Comparison of ENCODE assay signal across 21 cellular contexts in the genomic region with DNA sequence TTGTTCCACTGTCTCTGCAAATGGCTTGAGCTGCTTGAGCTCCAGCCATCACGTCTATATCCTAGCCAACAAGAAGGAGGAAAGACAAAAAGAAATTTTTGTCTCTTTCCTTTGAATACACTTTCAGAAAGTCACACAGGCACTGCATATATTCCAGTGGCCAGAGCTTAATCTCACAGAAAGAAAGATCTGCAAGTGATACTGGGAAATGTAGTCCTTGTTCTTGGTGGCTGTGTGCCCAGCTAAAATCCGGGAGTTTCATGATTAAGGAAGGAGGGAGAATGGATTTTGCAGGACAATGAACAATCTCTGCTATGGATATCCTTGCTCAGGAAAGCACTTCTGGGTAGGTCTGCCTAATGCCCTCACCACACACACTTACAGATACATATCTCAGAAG. TPM values are rescaled to one million over a fixed set of nuclear protein-coding genes. Genes with fewer than 3 reads are reported as not detected.
DNase-seq lines count a peak whose midpoint lies in the region; ATAC-seq, FAIRE-seq and TF ChIP-seq lines count a peak whose summit lies in the region.
"Had no signal": no experiment of that assay in that cellular context is flagged by ENCODE, and none has a peak within 500 bp of the region (broad histone marks: within the 10 kb centered on the region; RNA-seq: fewer than 3 reads in every experiment).

No MANE protein-coding gene starts in this region.

- H4K20me1 ChIP-seq in PC-3 (ENCODE audit: low read length): no peaks in the 10 kb centered on the region

- CTCF ChIA-PET in PC-3 (lab: Charles Lee): no interaction called here

- peaks cover 6% of the 10 kb centered on the region; the same call in 1 of the 2 replicates for H3K36me3 ChIP-seq in PC-3 (ENCODE audit: low read depth, low read length)

- no peak overlapping the region for H3K4me3 Mint-ChIP-seq in HFFc6
- H3K4me3 Mint-ChIP-seq: CD14-positive monocyte; T-helper 1 cell treated with Interleukin-12 subunit alpha and Interleukin-12 subunit beta and Interleukin-4 antibody, amounts not matched to agents 30 μg/mL and 1 μg/mL, for 36 hours had no signal

- H3K9ac ChIP-seq in PC-3 (ENCODE audit: low read length): no peak overlapping the region

- peaks cover 10% of the 10 kb centered on the region for H3K9me3 Mint-ChIP-seq in HFFc6

- no peak for ATAC-seq in PC-3
- ATAC-seq: SK-N-SH treated with all-trans-retinoic acid at 6 μM for 48 hours had no signal

- H3F3A ChIP-seq in PC-3 (ENCODE audit: low read length, unreplicated experiment): peaks cover 32% of the 10 kb centered on the region

- DNase-seq in ACHN (peak; percentile 15), H54 (ENCODE audit: insufficient read length, low spot score) (no peak), PC-3 (peak; percentile 51), epithelial cell of prostate (ENCODE audit: low read depth, low spot score) (no peak), NCI-H1105 treated with DMSO at 0.1 percent for 48 hours (lab: John Stamatoyannopoulos, UW) (no peak), GM20000 (ENCODE audit: low spot score) (no peak), HFFc6 (no peak), NCI-H2227 treated with DMSO at 0.1 percent for 48 hours (lab: John Stamatoyannopoulos, UW) (no peak)
- DNase-seq: KG1, MM.1S, NCI-H1417 treated with DMSO at 0.1 percent for 48 hours, NCI-H2029 treated with DMSO at 0.1 percent for 48 hours, NCI-H345, NCI-H748 treated with DMSO at 0.1 percent for 48 hours, PC-9, Right ventricle myocardium superior had no signal

- TF ChIP-seq CTCF in PC-3 (conservative IDR thresholded peaks at IDR 0.05; ENCODE audit: low read depth, low read length) (no peak), GM20000 (IDR thresholded peaks at IDR 0.05; ENCODE audit: extremely low read depth, missing control alignments) (no peak), HFFc6 (IDR thresholded peaks at IDR 0.05) (no peak)

- POLR2A ChIA-PET in PC-3 (lab: Charles Lee; ENCODE audit: unreplicated experiment): interaction anchor here (0.7 kb wide), 1 partner anchor 22 kb away, joined by 5 read pairs; no protein-coding TSS in a partner anchor

- no peak overlapping the region for H3K4me3 ChIP-seq in PC-3 (ENCODE audit: low read length)
- H3K4me3 ChIP-seq: PC-9 had no signal

- in situ Hi-C loops in ACHN (cut with HindIII; ENCODE audit: low pct_ligation_motif_present, low pct_unique_long_range_greater_than_20kb, low sequenced_read_pairs): no loop called here

- intact Hi-C loops in PC-3 (cut with micrococcal nuclease): no loop called here

- H2AFZ ChIP-seq in PC-3 (ENCODE audit: low read length): no peak overlapping the region
- H2AFZ ChIP-seq: PC-9 had no signal

- H3K27ac Mint-ChIP-seq in HFFc6: no peak overlapping the region
- H3K27ac Mint-ChIP-seq: CD14-positive monocyte; T-helper 1 cell treated with Interleukin-12 subunit alpha and Interleukin-12 subunit beta and Interleukin-4 antibody, amounts not matched to agents 30 μg/mL and 1 μg/mL, for 36 hours had no signal

- H3K4me1 ChIP-seq in PC-3 (ENCODE audit: insufficient read depth, low read length): peaks cover 51% of the 10 kb centered on the region

- no peaks in the 10 kb centered on the region for H3K9me2 ChIP-seq in PC-3 (replicated peaks; ENCODE audit: low read length)

- no peaks in the 10 kb centered on the region; the same call in 1 of the 2 replicates for H3K27me3 Mint-ChIP-seq in HFFc6 (ENCODE audit: insufficient read depth)

- H3K36me3 Mint-ChIP-seq in HFFc6 (ENCODE audit: low read depth): peaks cover 9% of the 10 kb centered on the region
- H3K36me3 Mint-ChIP-seq: CD14-positive monocyte had no signal

- FAIRE-seq in H54 (lab: Jason Lieb, UNC): peak; percentile 52
- FAIRE-seq: A204.1, HTR-8/SVneo had no signal

- H3K9me3 ChIP-seq in PC-3 (ENCODE audit: low read length): peaks cover 7% of the 10 kb centered on the region

- no peak overlapping the region for H3K4me2 ChIP-seq in PC-3 (ENCODE audit: low read length)
- H3K4me2 ChIP-seq: PC-9 had no signal

- peaks cover 41% of the 10 kb centered on the region for H3K4me1 Mint-ChIP-seq in HFFc6 (ENCODE audit: low read depth)
- H3K4me1 Mint-ChIP-seq: CD14-positive monocyte had no signal

- no peaks in the 10 kb centered on the region for H3K79me2 ChIP-seq in PC-3 (ENCODE audit: low read length)

- no TSS peak for BruUV-seq in PC-3 (replicated peaks; lab: Mats Ljungman, UMichigan)

- TF ChIP-seq POLR2A in H54 (IDR thresholded peaks at IDR 0.05; ENCODE audit: low read depth, low read length): no peak

- no peaks in the 10 kb centered on the region for H3K27me3 ChIP-seq in PC-3 (ENCODE audit: low read length)

- H3K27ac ChIP-seq in PC-3 (ENCODE audit: low read length) (no peak overlapping the region), epithelial cell of prostate (peak overlapping the region; percentile 78)

RNA-seq across cellular contexts. Expression of a gene that starts 19.5 kb away (rescaled TPM):
- total RNA-seq in PC-3 (2014; rRNA removed): 118 and 158 TPM in 2 replicates
- 10 to 100 TPM; 48.2 to 52.9 (median 49.7) TPM for total RNA-seq in HFFc6 (2021; fragmentation: NEBNext Ultra II Directional; extraction: Animal tissue kit (Norgen Biotek cat#: 25700))

Comparison
In these comparisons a context has a peak if more than half of its experiments do, and no peak if none do; other contexts are left out.
1. DNase-seq: peak in ACHN (single experiment) and PC-3 (single experiment); none in H54 (single experiment), epithelial cell of prostate (single experiment), NCI-H1105 treated with DMSO at 0.1 percent for 48 hours (single experiment), GM20000 (single experiment), HFFc6 (single experiment) and NCI-H2227 treated with DMSO at 0.1 percent for 48 hours (single experiment).